In genomic region chr2:120445431-120446143, GRCh38 we compare ENCODE assay signal across 20 cellular contexts.
DNase-seq lines count a peak whose midpoint lies in the region; ATAC-seq, FAIRE-seq and TF ChIP-seq lines count a peak whose summit lies in the region.
"Had no signal": no experiment of that assay in that cellular context is flagged by ENCODE, and none has a peak within 500 bp of the region (broad histone marks: within the 10 kb centered on the region; RNA-seq: fewer than 3 reads in every experiment).

No MANE protein-coding gene starts in this region.

- H3K9me3 Mint-ChIP-seq in activated T-cell treated with anti-CD3 and anti-CD28 coated beads, Interleukin-2, amount 50 U/mL, for 72 hours = no peaks in the 10 kb centered on the region
- H3K9me3 Mint-ChIP-seq: activated CD4-positive, alpha-beta T cell treated with anti-CD3 and anti-CD28 coated beads, Interleukin-2, amount 10 ng/mL, durations not matched to agents 7 days and 5 days; activated T-helper 17 cell treated with anti-CD3 and anti-CD28 coated beads, Interleukin-2, amount 50 U/mL, for 72 hours; immature natural killer cell; stimulated activated effector memory CD8-positive, alpha-beta T cell treated with anti-CD3 and anti-CD28 coated beads, Interleukin-12 subunit alpha, Interleukin-12 subunit beta, amount 100 ng/mL, for 72 hours had no signal

- H3K36me3 Mint-ChIP-seq in activated T-cell treated with anti-CD3 and anti-CD28 coated beads, Interleukin-2, amount 50 U/mL, for 72 hours (ENCODE audit: insufficient read depth in 2 of 2) = no peaks in the 10 kb centered on the region
- H3K36me3 Mint-ChIP-seq: immature natural killer cell; stimulated activated effector memory CD8-positive, alpha-beta T cell treated with anti-CD3 and anti-CD28 coated beads, Interleukin-12 subunit alpha, Interleukin-12 subunit beta, amount 100 ng/mL, for 72 hours had no signal

- H3K27ac ChIP-seq in HepG2 (ENCODE audit: extremely low read length, insufficient read depth, low read length) = no peak overlapping the region
- no peak overlapping the region for H3K27ac ChIP-seq in right lobe of liver
- peak overlapping the region in 2 of 3 donors; percentile 28 to 30 for H3K27ac ChIP-seq in thyroid gland
- H3K27ac ChIP-seq: vagina had no signal

- no peak for TF ChIP-seq RAD21 in HepG2 (CRISPR knock-in tag; IDR thresholded peaks at IDR 0.05)

- ATAC-seq in HepG2 (peak; percentile 20; the same call in 2 of the 3 replicates), right lobe of liver (no peak)
- no peak for ATAC-seq in activated T-cell treated with anti-CD3 and anti-CD28 coated beads, Interleukin-2, amount 50 U/mL, for 72 hours (replicated peaks in 1 of 2)
- ATAC-seq: activated T-helper 17 cell treated with anti-CD3 and anti-CD28 coated beads, Interleukin-2, amount 50 U/mL, for 72 hours; mucosa of descending colon; stimulated activated effector memory CD8-positive, alpha-beta T cell treated with anti-CD3 and anti-CD28 coated beads, Interleukin-12 subunit alpha, Interleukin-12 subunit beta, amount 100 ng/mL, for 72 hours; T-helper 17 cell had no signal

- H3K4me1 ChIP-seq in HepG2 (ENCODE audit: insufficient read depth, low read length) = peaks cover 31% of the 10 kb centered on the region
- H3K4me1 ChIP-seq in right lobe of liver = peaks cover 0 to 11% (median 5%) of the 10 kb centered on the region in 4 donors
- peaks cover 13 to 21% of the 10 kb centered on the region in 2 donors for H3K4me1 ChIP-seq in thyroid gland

- TF ChIP-seq CTCF in HepG2 (CRISPR knock-in tag; IDR thresholded peaks at IDR 0.05) (no peak), right lobe of liver (IDR thresholded peaks at IDR 0.05) (no peak), fibroblast of mammary gland (conservative IDR thresholded peaks at IDR 0.05; ENCODE audit: control insufficient read depth, insufficient read depth, low read depth, low read length) (no peak), thyroid gland (IDR thresholded peaks at IDR 0.05) (no peak)

- no peaks in the 10 kb centered on the region for H4K20me1 ChIP-seq in HepG2 (ENCODE audit: insufficient read depth, low read length)

- H2AFZ ChIP-seq in HepG2 (ENCODE audit: low read length) = no peak overlapping the region

- intact Hi-C loops in HepG2 (cut with micrococcal nuclease; ENCODE audit: unreplicated experiment) = no loop called here
- intact Hi-C loops in right lobe of liver (cut with DNase I) = no loop called here
- intact Hi-C loops in thyroid gland (cut with DNase I) = no loop called here

- WGBS in HepG2 (ENCODE audit: low lambda C conversion rate) = 54% methylated on average over 7 of the region's 7 CpGs
- 95% methylated on average over 5 of the region's 7 CpGs for WGBS in right lobe of liver (ENCODE audit: insufficient coverage, low coverage, low lambda C conversion rate, missing lambda C conversion rate)
- WGBS in thyroid gland, 2 donors = 62 to 65% methylated on average over 7 of the region's 7 CpGs

- H3K36me3 ChIP-seq in HepG2 (replicated peaks in 1 of 2; ENCODE audit: control insufficient read depth in 1 of 2, insufficient read depth in 2 of 2, low read length in 2 of 2) = no peaks in the 10 kb centered on the region
- no peaks in the 10 kb centered on the region for H3K36me3 ChIP-seq in right lobe of liver
- no peaks in the 10 kb centered on the region for H3K36me3 ChIP-seq in thyroid gland
- H3K36me3 ChIP-seq: vagina had no signal

- H3K27me3 ChIP-seq in HepG2 (ENCODE audit: control insufficient read depth in 1 of 2, insufficient read depth in 2 of 2, low read length in 2 of 2) (peaks cover 20 to 86% of the 10 kb centered on the region in 2 experiments; a peak in 4 of 5 replicates), right lobe of liver (no peaks in the 10 kb centered on the region), thyroid gland (no peaks in the 10 kb centered on the region)
- H3K27me3 ChIP-seq: vagina had no signal

- no peaks in the 10 kb centered on the region for H3K79me2 ChIP-seq in HepG2 (ENCODE audit: insufficient read depth, low read length)

- no peak overlapping the region for H3K27ac Mint-ChIP-seq in activated T-cell treated with anti-CD3 and anti-CD28 coated beads, Interleukin-2, amount 50 U/mL, for 72 hours
- H3K27ac Mint-ChIP-seq: activated CD4-positive, alpha-beta T cell treated with anti-CD3 and anti-CD28 coated beads, Interleukin-2, amount 10 ng/mL, durations not matched to agents 7 days and 5 days; activated T-helper 17 cell treated with anti-CD3 and anti-CD28 coated beads, Interleukin-2, amount 50 U/mL, for 72 hours; stimulated activated effector memory CD8-positive, alpha-beta T cell treated with anti-CD3 and anti-CD28 coated beads, Interleukin-12 subunit alpha, Interleukin-12 subunit beta, amount 100 ng/mL, for 72 hours; T-helper 17 cell had no signal

- TF ChIP-seq EP300 in HepG2 (IDR thresholded peaks at IDR 0.05; ENCODE audit: low read depth in 2 of 2, low read length in 2 of 2) (no peak), HepG2 (CRISPR knock-in tag; IDR thresholded peaks at IDR 0.05; ENCODE audit: borderline replicate concordance) (no peak)

- peak; percentile 26 for FAIRE-seq in HepG2 (lab: Jason Lieb, UNC)
- FAIRE-seq: H1 had no signal

- no peak overlapping the region for H3K4me2 ChIP-seq in HepG2 (ENCODE audit: low read depth, low read length)

- no peak overlapping the region for H3K9ac ChIP-seq in HepG2 (ENCODE audit: insufficient read depth, low read depth, low read length)

- in situ Hi-C loops in HepG2 (cut with HindIII; ENCODE audit: extremely low pct_ligation_motif_present, low pct_unique_long_range_greater_than_20kb) = no loop called here

- H3K4me3 ChIP-seq in HepG2 (replicated peaks in 1 of 3; ENCODE audit: insufficient read depth in 1 of 3, low read depth in 2 of 3, low read length in 3 of 3) (no peak overlapping the region), right lobe of liver (no peak overlapping the region), fibroblast of mammary gland (ENCODE audit: control insufficient read depth, low read depth, low read length) (no peak overlapping the region), thyroid gland (replicated peaks in 1 of 3) (no peak overlapping the region)
- H3K4me3 ChIP-seq: mucosa of descending colon, vagina had no signal

- peak; percentile 77 for DNase-seq in HepG2 (ENCODE audit: low spot score)
- no peak for DNase-seq in right lobe of liver
- DNase-seq in NCI-H2196 treated with DMSO at 0.1 percent for 48 hours (lab: John Stamatoyannopoulos, UW; ENCODE audit: unreplicated experiment) = peak; percentile 42
- DNase-seq in fibroblast of mammary gland (ENCODE audit: low read depth) = peak; percentile 16
- peak; percentile 74 to 80 for DNase-seq in thyroid gland
- DNase-seq in activated T-cell treated with anti-CD3 and anti-CD28 coated beads, Interleukin-2, amount 50 U/mL, for 72 hours = no peak
- DNase-seq in occipital lobe (lab: John Stamatoyannopoulos, UW) = no peak
- DNase-seq in activated CD4-positive, alpha-beta T cell treated with anti-CD3 and anti-CD28 coated beads for 4 hours = no peak
- DNase-seq: activated CD4-positive, alpha-beta T cell treated with anti-CD3 and anti-CD28 coated beads, Interleukin-2, amount 10 ng/mL, durations not matched to agents 7 days and 5 days; AML-193; GDM1; immature natural killer cell; Karpas-422; mucosa of descending colon; stimulated activated CD4-positive, alpha-beta T cell treated with anti-CD3 and anti-CD28 coated beads, Interleukin-4, amount 100 ng/mL, for 24 hours; T-helper 17 cell had no signal

- BruUV-seq in HepG2 (replicated peaks; lab: Mats Ljungman, UMichigan) = no TSS peak

- no peaks in the 10 kb centered on the region for H3K9me3 ChIP-seq in HepG2 (ENCODE audit: low read length)
- H3K9me3 ChIP-seq in right lobe of liver = no peaks in the 10 kb centered on the region
- no peaks in the 10 kb centered on the region for H3K9me3 ChIP-seq in thyroid gland
- H3K9me3 ChIP-seq: mucosa of descending colon, vagina had no signal

- H3K4me1 Mint-ChIP-seq in activated T-cell treated with anti-CD3 and anti-CD28 coated beads, Interleukin-2, amount 50 U/mL, for 72 hours (ENCODE audit: low read depth) = peaks cover 11% of the 10 kb centered on the region
- H3K4me1 Mint-ChIP-seq: activated T-helper 17 cell treated with anti-CD3 and anti-CD28 coated beads, Interleukin-2, amount 50 U/mL, for 72 hours; stimulated activated effector memory CD8-positive, alpha-beta T cell treated with anti-CD3 and anti-CD28 coated beads, Interleukin-12 subunit alpha, Interleukin-12 subunit beta, amount 100 ng/mL, for 72 hours had no signal

- CTCF ChIA-PET in HepG2 (lab: Yijun Ruan, JAX; ENCODE audit: low intra/inter-chr PET ratio, low total read pairs) = no interaction called here

- no peak overlapping the region for H3K4me3 Mint-ChIP-seq in activated T-cell treated with anti-CD3 and anti-CD28 coated beads, Interleukin-2, amount 50 U/mL, for 72 hours
- H3K4me3 Mint-ChIP-seq: activated CD4-positive, alpha-beta T cell treated with anti-CD3 and anti-CD28 coated beads, Interleukin-2, amount 10 ng/mL, durations not matched to agents 7 days and 5 days; activated T-helper 17 cell treated with anti-CD3 and anti-CD28 coated beads, Interleukin-2, amount 50 U/mL, for 72 hours; immature natural killer cell; stimulated activated effector memory CD8-positive, alpha-beta T cell treated with anti-CD3 and anti-CD28 coated beads, Interleukin-12 subunit alpha, Interleukin-12 subunit beta, amount 100 ng/mL, for 72 hours; T-helper 17 cell had no signal

- TF ChIP-seq POLR2A in HepG2 (IDR thresholded peaks at IDR 0.05; ENCODE audit: insufficient read depth in 1 of 2, low read depth in 2 of 2, low read length in 2 of 2) (no peak), right lobe of liver (IDR thresholded peaks at IDR 0.05) (no peak), thyroid gland (IDR thresholded peaks at IDR 0.05) (peak in 1 of 2 donors; percentile 31)

- POLR2A ChIA-PET in HepG2 (lab: Yijun Ruan, JAX) = interaction anchor here (1.5 to 6.4 kb wide), 2 partner anchors 19 to 20 kb away, joined by 3 to 30 read pairs; no protein-coding TSS in a partner anchor

- peaks cover 34% of the 10 kb centered on the region for H3K27me3 Mint-ChIP-seq in activated T-cell treated with anti-CD3 and anti-CD28 coated beads, Interleukin-2, amount 50 U/mL, for 72 hours (ENCODE audit: low read depth)

TF ChIP-seq in HepG2, 621 proteins besides CTCF, POLR2A, EP300 and RAD21 (continues in another document):
- TF ChIP-seq ASH2L (IDR thresholded peaks at IDR 0.05; ENCODE audit: insufficient read length, low read depth, low read length) (no peak), GTF3A (CRISPR knock-in tag; conservative IDR thresholded peaks at IDR 0.05) (no peak), ETS1 (CRISPR knock-in tag; IDR thresholded peaks at IDR 0.05) (no peak)

Comparison
In these comparisons a context has a peak if more than half of its experiments do, and no peak if none do; other contexts are left out.
1. DNase-seq: peak in HepG2 (single experiment), NCI-H2196 treated with DMSO at 0.1 percent for 48 hours (single experiment), fibroblast of mammary gland (single experiment) and thyroid gland (2 of 2); none in right lobe of liver (0 of 3), activated T-cell treated with anti-CD3 and anti-CD28 coated beads, Interleukin-2, amount 50 U/mL, for 72 hours (0 of 2), occipital lobe (single experiment) and activated CD4-positive, alpha-beta T cell treated with anti-CD3 and anti-CD28 coated beads for 4 hours (0 of 2).
2. H3K27ac ChIP-seq: peak in thyroid gland (2 of 3); none in HepG2 (single experiment) and right lobe of liver (0 of 3).